11 cellular contexts compared by ENCODE assay signal in genomic region chrX:2767631-2768455, GRCh38. TPM values are rescaled to one million over a fixed set of nuclear protein-coding genes. Genes with fewer than 3 reads are reported as not detected.
DNase-seq lines count a peak whose midpoint lies in the region; ATAC-seq and TF ChIP-seq lines count a peak whose summit lies in the region.
"Had no signal": no experiment of that assay in that cellular context is flagged by ENCODE, and none has a peak within 500 bp of the region (broad histone marks: within the 10 kb centered on the region; RNA-seq: fewer than 3 reads in every experiment).

No MANE protein-coding gene starts in this region.

- BruUV-seq in PC-9 (replicated peaks; lab: Mats Ljungman, UMichigan), result no TSS peak

- intact Hi-C loops in PC-9 (cut with micrococcal nuclease; ENCODE audit: unreplicated experiment) (no loop called here), gastrocnemius medialis (cut with DNase I; ENCODE audit: low total_unique reads) (no loop called here)

- in situ Hi-C loops in gastrocnemius medialis (cut with MboI; ENCODE audit: low sequenced_read_pairs in 4 of 4), result no loop called here

- H3K79me2 ChIP-seq in PC-9 (ENCODE audit: low read depth), result no peaks in the 10 kb centered on the region

- no peaks in the 10 kb centered on the region for H3K36me3 ChIP-seq in PC-9 (ENCODE audit: low read depth)
- no peaks in the 10 kb centered on the region for H3K36me3 ChIP-seq in gastrocnemius medialis
- H3K36me3 ChIP-seq: SJSA1 had no signal

- no peaks in the 10 kb centered on the region for H4K20me1 ChIP-seq in PC-9 (ENCODE audit: insufficient read depth)

- ATAC-seq in gastrocnemius medialis, result peak; percentile 72 to 85
- ATAC-seq in HG02885 (IDR thresholded peaks at IDR 0.05; ENCODE audit: poor library complexity, unreplicated experiment), result no peak
- no peak for ATAC-seq in GM21447 (IDR thresholded peaks at IDR 0.05; ENCODE audit: unreplicated experiment)
- no peak for ATAC-seq in HG02588 (IDR thresholded peaks at IDR 0.05; ENCODE audit: unreplicated experiment)
- ATAC-seq: activated T-helper 17 cell treated with anti-CD3 and anti-CD28 coated beads, Interleukin-2, amount 50 U/mL, for 72 hours had no signal

- H3K9me3 ChIP-seq in PC-9 (ENCODE audit: insufficient read depth, low read depth), result no peaks in the 10 kb centered on the region
- H3K9me3 ChIP-seq in gastrocnemius medialis, result no peaks in the 10 kb centered on the region
- H3K9me3 ChIP-seq: SJSA1 had no signal

- H3K27me3 ChIP-seq in PC-9 (ENCODE audit: insufficient read depth, low read depth) (no peaks in the 10 kb centered on the region), gastrocnemius medialis (no peaks in the 10 kb centered on the region)
- H3K27me3 ChIP-seq: SJSA1 had no signal

- TF ChIP-seq CTCF in PC-9 (conservative IDR thresholded peaks at IDR 0.05) (no peak), gastrocnemius medialis (IDR thresholded peaks at IDR 0.05 in 4 of 5, conservative IDR thresholded peaks at IDR 0.05 in 1 of 5) (no peak)

- DNase-seq in GM04504 (ENCODE audit: low read depth) (peak; percentile 48), PC-9 (peak; percentile 72 to 88), foreskin melanocyte (peak; percentile 39), gastrocnemius medialis (peak; percentile 50 to 69), GM19240 (ENCODE audit: insufficient read length, low spot score) (no peak)

- CTCF ChIA-PET in PC-9 (lab: Charles Lee), result no interaction called here

- peak overlapping the region; percentile 43 for H3K27ac ChIP-seq in PC-9
- peak overlapping the region in 2 of 4 donors; percentile 11 to 43 for H3K27ac ChIP-seq in gastrocnemius medialis
- H3K27ac ChIP-seq: SJSA1 had no signal

- TF ChIP-seq POLR2A in gastrocnemius medialis (IDR thresholded peaks at IDR 0.05), result no peak

- H3F3A ChIP-seq in PC-9 (ENCODE audit: insufficient read depth, low read depth), result no peaks in the 10 kb centered on the region; the same call in 1 of the 2 replicates

- no peaks in the 10 kb centered on the region for H3K9me2 ChIP-seq in PC-9 (ENCODE audit: insufficient read depth)

- H3K4me3 ChIP-seq in PC-9 (no peak overlapping the region), gastrocnemius medialis (no peak overlapping the region)
- H3K4me3 ChIP-seq: SJSA1 had no signal

- peak overlapping the region; percentile 54 for H3K4me2 ChIP-seq in PC-9

- no peak overlapping the region for H2AFZ ChIP-seq in PC-9

- H3K4me1 ChIP-seq in PC-9 (replicated peaks; ENCODE audit: insufficient read depth), result peaks cover 13% of the 10 kb centered on the region
- no peaks in the 10 kb centered on the region for H3K4me1 ChIP-seq in gastrocnemius medialis
- H3K4me1 ChIP-seq: SJSA1 had no signal

- POLR2A ChIA-PET in PC-9 (lab: Charles Lee; ENCODE audit: unreplicated experiment), result no interaction called here

RNA-seq across cellular contexts. Expression of gene XG, which starts 16.0 kb away (rescaled TPM):
- total RNA-seq in PC-9 (2021) (not detected in 2 replicates), gastrocnemius medialis (1 to 10 TPM in 3 of 4 donors, under 1 TPM in 1; 0.97 to 2.4 (median 1.9) TPM)
- total RNA-seq: Daoy, SJSA1 had no signal

Comparison
In these comparisons a context has a peak if more than half of its experiments do, and no peak if none do; other contexts are left out.
1. ATAC-seq: peak in gastrocnemius medialis (2 of 2); none in HG02885 (single experiment), GM21447 (single experiment) and HG02588 (single experiment).